In genomic region chr7:116230191-116231005, GRCh38 we compare ENCODE assay signal across 1 cellular context.
TF ChIP-seq lines count a peak whose summit lies in the region.

No MANE protein-coding gene starts in this region.

TF ChIP-seq in IMR-90, 13 proteins besides CTCF, POLR2A, EP300 and RAD21:
- TF ChIP-seq MXI1 (IDR thresholded peaks at IDR 0.05; ENCODE audit: borderline replicate concordance, low read depth, low read length), result no peak
- TF ChIP-seq CEBPB (IDR thresholded peaks at IDR 0.05; ENCODE audit: low read depth, low read length), result no peak
- TF ChIP-seq MAZ (IDR thresholded peaks at IDR 0.05; ENCODE audit: borderline replicate concordance, low read depth, low read length), result no peak
- no peak for TF ChIP-seq MAFK (IDR thresholded peaks at IDR 0.05; ENCODE audit: low read depth, low read length)
- no peak for TF ChIP-seq RFX5 (IDR thresholded peaks at IDR 0.05; ENCODE audit: low read depth, low read length)
- TF ChIP-seq SMC3 (IDR thresholded peaks at IDR 0.05; ENCODE audit: low read depth, low read length), result no peak
- TF ChIP-seq RCOR1 (IDR thresholded peaks at IDR 0.05; ENCODE audit: insufficient replicate concordance, low read length), result no peak
- no peak for TF ChIP-seq BHLHE40 (IDR thresholded peaks at IDR 0.05; ENCODE audit: low read depth, low read length)
- no peak for TF ChIP-seq USF2 (IDR thresholded peaks at IDR 0.05; ENCODE audit: low read depth, low read length)
- no peak for TF ChIP-seq FOS (IDR thresholded peaks at IDR 0.05; ENCODE audit: low read depth, low read length)
- no peak for TF ChIP-seq ELK1 (IDR thresholded peaks at IDR 0.05; ENCODE audit: borderline replicate concordance, low read depth, low read length)
- TF ChIP-seq NFE2L2 (IDR thresholded peaks at IDR 0.05; ENCODE audit: low read depth, low read length), result no peak
